In genomic region chrX:130726661-130727060, GRCh38 we compare ENCODE assay signal across 1 cellular context.
A peak's percentile ranks its signal among the peaks of the same experiment; 100 is the strongest.
TF ChIP-seq lines count a peak whose summit lies in the region.

No MANE protein-coding gene starts in this region.

TF ChIP-seq in IMR-90, 13 proteins besides CTCF, POLR2A, EP300 and RAD21:
- TF ChIP-seq FOS (IDR thresholded peaks at IDR 0.05; ENCODE audit: low read depth, low read length) (no peak), CHD1 (IDR thresholded peaks at IDR 0.05; ENCODE audit: low read depth, low read length) (no peak), CEBPB (IDR thresholded peaks at IDR 0.05; ENCODE audit: low read depth, low read length) (peak; percentile 44; the same call in 1 of the 2 replicates), SMC3 (IDR thresholded peaks at IDR 0.05; ENCODE audit: low read depth, low read length) (no peak)
TF ChIP-seq in IMR-90: peak in this region for 1.
